ENCODE assay signal across 9 cellular contexts in the genomic region with DNA sequence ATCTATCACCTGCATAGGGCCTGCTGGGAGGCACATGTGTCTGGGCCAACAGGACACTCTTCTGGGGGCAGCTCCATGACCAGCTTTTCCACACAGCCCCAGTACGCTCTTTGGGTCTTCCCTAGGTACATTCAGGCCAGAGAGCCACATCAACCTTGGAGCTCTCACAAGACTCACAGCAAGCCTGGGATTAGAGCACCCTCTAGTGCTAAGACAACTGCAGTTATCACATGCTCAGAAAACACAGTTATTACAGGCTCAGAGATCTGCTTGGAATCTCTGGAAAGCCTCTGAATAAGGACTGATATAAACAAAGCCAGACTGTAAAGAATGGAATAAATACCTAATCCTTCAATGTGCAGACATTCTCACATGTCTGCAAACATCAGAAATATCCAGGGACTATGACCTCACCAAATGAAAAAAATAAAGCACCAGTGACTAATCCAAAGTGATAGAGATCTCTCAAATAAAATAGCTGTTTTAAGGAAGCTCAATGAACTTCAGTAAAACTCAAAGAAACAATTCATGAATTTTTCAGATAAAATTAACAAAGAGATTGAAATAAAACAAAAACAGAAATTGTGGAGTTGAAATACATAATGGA.
DNase-seq lines count a peak whose midpoint lies in the region; ATAC-seq and TF ChIP-seq lines count a peak whose summit lies in the region.
"Had no signal": no experiment of that assay in that cellular context is flagged by ENCODE, and none has a peak within 500 bp of the region (broad histone marks: within the 10 kb centered on the region; RNA-seq: fewer than 3 reads in every experiment).

No MANE protein-coding gene starts in this region.

- DNase-seq in AG20443 (ENCODE audit: low spot score) (peak; percentile 33), GM13976 (ENCODE audit: low spot score) (peak; percentile 5), RKO (ENCODE audit: low spot score) (peak; percentile 65), fibroblast of lung (ENCODE audit: low read depth in 2 of 2) (peak; percentile 69 to 74), anterior cingulate cortex (lab: John Stamatoyannopoulos, UW) (no peak), NCI-H2196 (lab: John Stamatoyannopoulos, UW; ENCODE audit: unreplicated experiment) (no peak)
- peak; percentile 12 for DNase-seq in stimulated activated naive CD8-positive, alpha-beta T cell treated with anti-CD3 and anti-CD28 coated beads, Interleukin-15, Interleukin-2, amounts not matched to agents 100 U/mL and 50 U/mL, for 24 hours

- in situ Hi-C loops in GM13976 (cut with MboI; ENCODE audit: low sequenced_read_pairs, unreplicated experiment) = loop anchor here (25.0 kb wide), 1 partner anchor 701 kb away; no protein-coding TSS in a partner anchor

- H3K27ac ChIP-seq in fibroblast of lung (ENCODE audit: insufficient read depth, low read length) = no peak overlapping the region
- H3K27ac ChIP-seq: SJSA1 had no signal

- H3K27me3 ChIP-seq in fibroblast of lung (ENCODE audit: control insufficient read depth, insufficient read depth, low read length) = no peaks in the 10 kb centered on the region
- H3K27me3 ChIP-seq: SJSA1 had no signal

- H4K20me1 ChIP-seq in fibroblast of lung (ENCODE audit: control insufficient read depth, extremely low read depth, insufficient read depth, low read length) = no peaks in the 10 kb centered on the region

- H2AFZ ChIP-seq in fibroblast of lung (ENCODE audit: low read length) = no peak overlapping the region

- no peaks in the 10 kb centered on the region for H3K36me3 ChIP-seq in fibroblast of lung (ENCODE audit: control insufficient read depth, insufficient read depth, low read length)
- H3K36me3 ChIP-seq: SJSA1 had no signal

- no peaks in the 10 kb centered on the region for H3K4me1 ChIP-seq in fibroblast of lung (ENCODE audit: control insufficient read depth, extremely low read depth, insufficient read depth, low read length)
- H3K4me1 ChIP-seq: SJSA1 had no signal

- no peak overlapping the region for H3K9ac ChIP-seq in fibroblast of lung (ENCODE audit: insufficient read depth, low read length)

- ATAC-seq in HG03439 (IDR thresholded peaks at IDR 0.05; ENCODE audit: unreplicated experiment) = peak; percentile 58
- ATAC-seq in stimulated activated naive CD8-positive, alpha-beta T cell treated with anti-CD3 and anti-CD28 coated beads, Interleukin-15, Interleukin-2, amounts not matched to agents 100 U/mL and 50 U/mL, for 24 hours = peak; percentile 43

- TF ChIP-seq CTCF in GM13976 (IDR thresholded peaks at IDR 0.05; ENCODE audit: borderline replicate concordance, control extremely low read depth, extremely low read depth, insufficient read depth, missing control alignments) = no peak
- peak; percentile 60 to 71 for TF ChIP-seq CTCF in fibroblast of lung (conservative IDR thresholded peaks at IDR 0.05 in 1 of 2, IDR thresholded peaks at IDR 0.05 in 1 of 2; ENCODE audit: low read depth in 1 of 2, low read length in 2 of 2)

- H3K9me3 ChIP-seq in fibroblast of lung (ENCODE audit: control insufficient read depth, insufficient read depth, low read depth, low read length) = no peaks in the 10 kb centered on the region
- H3K9me3 ChIP-seq: SJSA1 had no signal

- no peak overlapping the region for H3K4me2 ChIP-seq in fibroblast of lung (ENCODE audit: extremely low read depth, insufficient read depth, low read length)

- no peaks in the 10 kb centered on the region for H3K79me2 ChIP-seq in fibroblast of lung (ENCODE audit: control insufficient read depth, insufficient read depth, low read length)

- H3K4me3 ChIP-seq in fibroblast of lung (replicated peaks in 1 of 4; ENCODE audit: control extremely low read depth in 1 of 4, insufficient read depth in 1 of 4, low read depth in 3 of 4, low read length in 4 of 4) = no peak overlapping the region
- H3K4me3 ChIP-seq: SJSA1 had no signal

Comparison
In these comparisons a context has a peak if more than half of its experiments do, and no peak if none do; other contexts are left out.
1. DNase-seq: peak in AG20443 (single experiment), GM13976 (single experiment), RKO (single experiment), fibroblast of lung (2 of 2) and stimulated activated naive CD8-positive, alpha-beta T cell treated with anti-CD3 and anti-CD28 coated beads, Interleukin-15, Interleukin-2, amounts not matched to agents 100 U/mL and 50 U/mL, for 24 hours (single experiment); none in anterior cingulate cortex (0 of 58) and NCI-H2196 (single experiment).